ENCODE assay signal across 34 cellular contexts in genomic region chrX:38382663-38383062, GRCh38. TPM values are rescaled to one million over a fixed set of nuclear protein-coding genes. Genes with fewer than 3 reads are reported as not detected.
"Had no signal": no experiment of that assay in that cellular context is flagged by ENCODE, and none has a peak within 500 bp of the region (broad histone marks: within the 10 kb centered on the region; RNA-seq: fewer than 3 reads in every experiment).

No MANE protein-coding gene starts in this region.

- H3K27ac ChIP-seq: coronary artery, esophagus muscularis mucosa, foreskin keratinocyte, gastroesophageal sphincter, heart left ventricle, hepatocyte, left lung, neural progenitor cell, prostate gland, stomach, thyroid gland, vagina had no signal

- H3K27me3 ChIP-seq: esophagus muscularis mucosa, gastroesophageal sphincter, hepatocyte, left lung, neural progenitor cell, thyroid gland, vagina had no signal

- H2AFZ ChIP-seq: hepatocyte, neural progenitor cell had no signal

- H3K4me1 ChIP-seq: esophagus muscularis mucosa, foreskin keratinocyte, gastroesophageal sphincter, heart left ventricle, left lung, neural progenitor cell, prostate gland, stomach, thyroid gland, vagina had no signal

- H3K4me2 ChIP-seq: hepatocyte, neural progenitor cell had no signal

- FAIRE-seq: endothelial cell of umbilical vein, kidney, small intestine had no signal

- ATAC-seq: foreskin keratinocyte; gastroesophageal sphincter; heart left ventricle; left lung; mucosa of descending colon; naive thymus-derived CD4-positive, alpha-beta T cell; stimulated activated effector memory CD8-positive, alpha-beta T cell treated with anti-CD3 and anti-CD28 coated beads, Interleukin-12 subunit alpha, Interleukin-12 subunit beta, amount 100 ng/mL, for 72 hours had no signal

- DNase-seq: dermis blood vessel endothelial cell; effector memory CD4-positive, alpha-beta T cell; foreskin keratinocyte; heart left ventricle; kidney; left lung; mesenchymal stem cell; mucosa of descending colon; naive thymus-derived CD4-positive, alpha-beta T cell; right cardiac atrium; small intestine; stimulated activated CD4-positive, alpha-beta T cell treated with anti-CD3 and anti-CD28 coated beads, Interleukin-12 subunit alpha, Interleukin-12 subunit beta, amount 100 ng/mL, for 4 hours; stimulated activated CD4-positive, alpha-beta T cell treated with anti-CD3 and anti-CD28 coated beads, Interleukin-1b, Interleukin-23, amount 100 ng/mL, for 48 hours; stimulated activated CD4-positive, alpha-beta T cell treated with anti-CD3 and anti-CD28 coated beads, Interleukin-4, amount 100 ng/mL, for 1 hour; stimulated activated naive CD4-positive, alpha-beta T cell treated with Interleukin-2 at 50 U/mL for 16 hours; stomach; thyroid gland; trophoblast cell had no signal

- H3K79me2 ChIP-seq: hepatocyte had no signal

- H3K9me3 ChIP-seq: esophagus muscularis mucosa, gastroesophageal sphincter, left lung, mucosa of descending colon, prostate gland, thyroid gland, vagina had no signal

- H3K9ac ChIP-seq: neural progenitor cell had no signal

- H3K4me3 ChIP-seq: coronary artery, esophagus muscularis mucosa, gastroesophageal sphincter, heart left ventricle, hepatocyte, left lung, mucosa of descending colon, neural progenitor cell, prostate gland, stomach, thyroid gland, vagina had no signal

- H3K36me3 ChIP-seq: esophagus muscularis mucosa, gastroesophageal sphincter, heart left ventricle, left lung, neural progenitor cell, prostate gland, stomach, thyroid gland, vagina had no signal

RNA-seq across cellular contexts. Expression of gene OTC, which starts 30.3 kb away (rescaled TPM):
- total RNA-seq: endothelial cell of umbilical vein; epithelial cell of proximal tubule; fibroblast of lung; foreskin keratinocyte; heart left ventricle; kidney; lower leg skin; mesothelial cell of epicardium; naive thymus-derived CD4-positive, alpha-beta T cell; osteocyte; renal cortical epithelial cell; ureter had no signal
- polyA plus RNA-seq: endothelial cell of umbilical vein; fibroblast of lung; foreskin keratinocyte; naive thymus-derived CD4-positive, alpha-beta T cell; stomach had no signal
